20 cellular contexts compared by ENCODE assay signal in the genomic region with DNA sequence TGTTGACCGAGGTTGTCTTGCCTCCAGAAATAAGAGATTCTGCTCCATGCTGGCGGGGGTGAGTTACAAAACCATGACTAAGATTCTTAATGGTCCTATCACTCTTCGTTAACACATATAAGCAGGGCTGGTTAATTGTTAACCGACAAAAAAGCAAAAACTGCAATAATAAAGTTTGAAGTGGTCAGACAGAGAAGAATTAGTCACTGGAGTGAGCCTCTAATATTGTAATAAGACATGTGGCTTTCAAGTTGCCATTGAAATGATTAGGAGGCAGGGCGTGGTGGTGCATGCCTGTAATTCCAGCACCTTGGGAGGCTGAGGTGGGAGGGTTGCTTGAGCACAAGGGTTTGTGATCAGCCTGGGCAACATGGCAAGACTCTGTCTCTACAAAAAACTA.
DNase-seq lines count a peak whose midpoint lies in the region; ATAC-seq, FAIRE-seq and TF ChIP-seq lines count a peak whose summit lies in the region.
"Had no signal": no experiment of that assay in that cellular context is flagged by ENCODE, and none has a peak within 500 bp of the region (broad histone marks: within the 10 kb centered on the region; RNA-seq: fewer than 3 reads in every experiment).

No MANE protein-coding gene starts in this region.

- H3K9me3 ChIP-seq in lower lobe of right lung, result no peaks in the 10 kb centered on the region
- no peaks in the 10 kb centered on the region for H3K9me3 ChIP-seq in transverse colon
- peaks cover 0 to 11% (median 0%) of the 10 kb centered on the region in 11 donors for H3K9me3 ChIP-seq in heart right ventricle
- H3K9me3 ChIP-seq: SK-N-SH had no signal

- H3K4me1 ChIP-seq in lower lobe of right lung (no peaks in the 10 kb centered on the region), transverse colon (no peaks in the 10 kb centered on the region), heart right ventricle (no peaks in the 10 kb centered on the region)

- H3K27ac ChIP-seq in lower lobe of right lung, result no peak overlapping the region
- H3K27ac ChIP-seq in transverse colon, result no peak overlapping the region
- no peak overlapping the region for H3K27ac ChIP-seq in heart right ventricle

- DNase-seq in HK-2 (ENCODE audit: unreplicated experiment), result peak; percentile 46
- DNase-seq in bronchial epithelial cell (ENCODE audit: low read depth), result peak; percentile 22
- no peak for DNase-seq in lower lobe of right lung
- no peak for DNase-seq in transverse colon
- no peak for DNase-seq in heart right ventricle
- DNase-seq in NCI-H2196 treated with DMSO at 0.1 percent for 48 hours (lab: John Stamatoyannopoulos, UW; ENCODE audit: unreplicated experiment), result no peak
- DNase-seq: C1 segment of cervical spinal cord, GDM1, HCEC 1CT, NCI-H1105, NCI-H2227 treated with DMSO at 0.1 percent for 48 hours, NCI-H510A treated with DMSO at 0.1 percent for 48 hours, NCI-H82, OCI-M1, RPMI8226, SHP77 treated with DMSO at 0.1 percent for 48 hours, SK-N-SH had no signal

- 64 to 70% methylated on average over 4 to 5 of the region's 5 CpGs for WGBS in transverse colon (ENCODE audit: low coverage in 1 of 2), 2 donors
- 98% methylated on average over 5 of the region's 5 CpGs for WGBS in heart right ventricle, 2 donors

- TF ChIP-seq EP300 in transverse colon (IDR thresholded peaks at IDR 0.05; ENCODE audit: low read depth), result no peak

- no peak for TF ChIP-seq CTCF in bronchial epithelial cell (IDR thresholded peaks at IDR 0.05; ENCODE audit: insufficient read depth, low read length, severe bottlenecking)
- no peak for TF ChIP-seq CTCF in lower lobe of right lung (IDR thresholded peaks at IDR 0.05)
- TF ChIP-seq CTCF in transverse colon (IDR thresholded peaks at IDR 0.05), result no peak
- no peak for TF ChIP-seq CTCF in heart right ventricle (IDR thresholded peaks at IDR 0.05)

- H3K4me3 ChIP-seq in bronchial epithelial cell (ENCODE audit: low read depth, low read length) (no peak overlapping the region), lower lobe of right lung (no peak overlapping the region), transverse colon (no peak overlapping the region), heart right ventricle (no peak overlapping the region)
- H3K4me3 ChIP-seq: GM23338 had no signal

- in situ Hi-C loops in transverse colon (cut with MboI; ENCODE audit: low pct_ligation_motif_present in 1 of 4, low pct_unique_long_range_greater_than_20kb in 1 of 4, low sequenced_read_pairs in 3 of 4), result no loop called here

- peak; percentile 35 to 59 for ATAC-seq in lower lobe of right lung
- ATAC-seq in GM18505 (IDR thresholded peaks at IDR 0.05; ENCODE audit: unreplicated experiment), result no peak
- no peak for ATAC-seq in heart right ventricle
- ATAC-seq: GM23338 had no signal

- H3K36me3 ChIP-seq in bronchial epithelial cell (ENCODE audit: control insufficient read depth, insufficient read depth, low read length), result no peaks in the 10 kb centered on the region
- no peaks in the 10 kb centered on the region for H3K36me3 ChIP-seq in lower lobe of right lung
- no peaks in the 10 kb centered on the region for H3K36me3 ChIP-seq in transverse colon
- peaks cover 0 to 32% (median 0%) of the 10 kb centered on the region in 9 donors for H3K36me3 ChIP-seq in heart right ventricle

- no peak for TF ChIP-seq POLR2A in GM18505 (IDR thresholded peaks at IDR 0.05; ENCODE audit: borderline replicate concordance, extremely low read depth, insufficient read depth, insufficient read length)
- no peak for TF ChIP-seq POLR2A in transverse colon (IDR thresholded peaks at IDR 0.05)

- H3K27me3 ChIP-seq in bronchial epithelial cell (ENCODE audit: control insufficient read depth, insufficient read depth, low read length), result no peaks in the 10 kb centered on the region
- H3K27me3 ChIP-seq in lower lobe of right lung (ENCODE audit: low read depth), result no peaks in the 10 kb centered on the region
- H3K27me3 ChIP-seq in transverse colon, result no peaks in the 10 kb centered on the region
- no peaks in the 10 kb centered on the region for H3K27me3 ChIP-seq in heart right ventricle

- no peak for FAIRE-seq in bronchial epithelial cell (lab: Jason Lieb, UNC)
- FAIRE-seq: GM19239 had no signal

- intact Hi-C loops in lower lobe of right lung (cut with DNase I), result no loop called here
- intact Hi-C loops in transverse colon (cut with DNase I; ENCODE audit: low total_unique reads), result no loop called here
- intact Hi-C loops in heart right ventricle (cut with DNase I), result no loop called here

Comparison
In these comparisons a context has a peak if more than half of its experiments do, and no peak if none do; other contexts are left out.
1. DNase-seq: peak in HK-2 (single experiment) and bronchial epithelial cell (single experiment); none in lower lobe of right lung (single experiment), transverse colon (single experiment), heart right ventricle (0 of 2) and NCI-H2196 treated with DMSO at 0.1 percent for 48 hours (single experiment).
2. ATAC-seq: peak in lower lobe of right lung (2 of 2); none in GM18505 (single experiment) and heart right ventricle (0 of 8).